8 cellular contexts compared by ENCODE assay signal in genomic region chr10:74190494-74190893, GRCh38. TPM values are rescaled to one million over a fixed set of nuclear protein-coding genes. Genes with fewer than 3 reads are reported as not detected.
A peak's percentile ranks its signal among the peaks of the same experiment; 100 is the strongest.
DNase-seq lines count a peak whose midpoint lies in the region; ATAC-seq and TF ChIP-seq lines count a peak whose summit lies in the region.

No MANE protein-coding gene starts in this region.

- H3K4me1 Mint-ChIP-seq in activated B cell treated with CpG ODN at 0.5 μM for 24 hours: peaks cover 80% of the 10 kb centered on the region
- peaks cover 15 to 24% of the 10 kb centered on the region in 2 donors for H3K4me1 Mint-ChIP-seq in immature natural killer cell

- H3K27ac Mint-ChIP-seq in activated B cell treated with CpG ODN at 0.5 μM for 24 hours (peak overlapping the region; percentile 92), immature natural killer cell (peak overlapping the region; percentile 59 to 95 (median 88))

- no peaks in the 10 kb centered on the region for H3K9me3 ChIP-seq in upper lobe of left lung

- no peaks in the 10 kb centered on the region for H3K36me3 ChIP-seq in upper lobe of left lung

- peaks cover 15 to 26% (median 22%) of the 10 kb centered on the region in 4 donors for H3K4me1 ChIP-seq in upper lobe of left lung

- TF ChIP-seq POLR2A in upper lobe of left lung (IDR thresholded peaks at IDR 0.05): no peak

- H3K4me3 Mint-ChIP-seq in activated B cell treated with CpG ODN at 0.5 μM for 24 hours: peak overlapping the region; percentile 67
- H3K4me3 Mint-ChIP-seq in immature natural killer cell: peak overlapping the region; percentile 19 to 68 (median 65)

- no peak for TF ChIP-seq CTCF in activated B cell treated with CpG ODN at 0.5 μM for 24 hours (IDR thresholded peaks at IDR 0.05)
- TF ChIP-seq CTCF in upper lobe of left lung (IDR thresholded peaks at IDR 0.05): no peak

- intact Hi-C loops in Right ventricle myocardium superior (cut with DNase I) (no loop called here), left ventricle myocardium superior (cut with micrococcal nuclease) (no loop called here), activated B cell treated with CpG ODN at 0.5 μM for 24 hours (cut with micrococcal nuclease) (loop anchor here (1.0 to 5.0 kb wide), 4 partner anchors 8 to 39 kb away; partner anchors contain the start of gene ADK)

- H3K27ac ChIP-seq in upper lobe of left lung: peak overlapping the region; percentile 33 to 80 (median 78)

- no peaks in the 10 kb centered on the region for H3K27me3 ChIP-seq in upper lobe of left lung

- POLR2A ChIA-PET in activated B cell treated with CpG ODN at 0.5 μM for 24 hours (lab: Charles Lee): interaction anchor here (0.6 to 4.3 kb wide), 8 partner anchors 10 to 405 kb away, joined by 3 to 38 read pairs (median 6); partner anchors contain the start of genes ADK, AP3M1 and ZSWIM8

- TF ChIP-seq EP300 in upper lobe of left lung (IDR thresholded peaks at IDR 0.05): no peak

- CTCF ChIA-PET in activated B cell treated with CpG ODN at 0.5 μM for 24 hours (lab: Charles Lee): interaction anchor here (1.0 to 1.5 kb wide), 4 partner anchors 22 to 53 kb away, joined by 3 to 7 read pairs (median 4); no protein-coding TSS in a partner anchor

- ATAC-seq in Right ventricle myocardium superior (ENCODE audit: poor library complexity): peak; percentile 22
- no peak for ATAC-seq in left ventricle myocardium superior
- no peak for ATAC-seq in activated B cell treated with CpG ODN at 0.5 μM for 24 hours (ENCODE audit: low read depth)
- peak; percentile 33 to 42 for ATAC-seq in upper lobe of left lung (ENCODE audit: low FRiP score in 2 of 2)
- ATAC-seq in GM21737 (IDR thresholded peaks at IDR 0.05; ENCODE audit: unreplicated experiment): no peak
- ATAC-seq in GM21723 (IDR thresholded peaks at IDR 0.05; ENCODE audit: unreplicated experiment): no peak

- DNase-seq in Right ventricle myocardium superior: no peak
- no peak for DNase-seq in left ventricle myocardium superior
- DNase-seq in activated B cell treated with CpG ODN at 0.5 μM for 24 hours: no peak
- no peak for DNase-seq in immature natural killer cell
- DNase-seq in upper lobe of left lung: no peak
- DNase-seq in SIG-M5 treated with dmso at 0.1 percent for 504 hours (lab: John Stamatoyannopoulos, UW; ENCODE audit: unreplicated experiment): no peak

- H3K9me3 Mint-ChIP-seq in activated B cell treated with CpG ODN at 0.5 μM for 24 hours (peaks cover 2% of the 10 kb centered on the region), immature natural killer cell (no peaks in the 10 kb centered on the region)

- H3K27me3 Mint-ChIP-seq in activated B cell treated with CpG ODN at 0.5 μM for 24 hours (no peaks in the 10 kb centered on the region), immature natural killer cell (ENCODE audit: low read depth in 3 of 3) (peaks cover 0 to 2% (median 2%) of the 10 kb centered on the region in 3 donors)

- no peak overlapping the region for H3K4me3 ChIP-seq in upper lobe of left lung

- no peaks in the 10 kb centered on the region for H3K36me3 Mint-ChIP-seq in activated B cell treated with CpG ODN at 0.5 μM for 24 hours (ENCODE audit: low read depth)
- no peaks in the 10 kb centered on the region for H3K36me3 Mint-ChIP-seq in immature natural killer cell

RNA-seq across cellular contexts. Expression of gene ADK, which starts 39.5 kb away (rescaled TPM):
- total RNA-seq in Right ventricle myocardium superior (40.6 TPM), left ventricle myocardium superior (47.2 TPM), activated B cell treated with CpG ODN at 0.5 μM for 24 hours (46.1 and 47.5 TPM in 2 replicates), upper lobe of left lung (100 to 1,000 TPM in 1 of 6 donors, 10 to 100 TPM in 5; 27.9 to 123 (median 48.1) TPM)
- 10 to 100 TPM; 26.9 to 36.7 (median 28.4) TPM for polyA plus RNA-seq in immature natural killer cell

RNA-seq across cellular contexts. Expression of gene AP3M1, which starts 39.9 kb away (rescaled TPM):
- total RNA-seq in Right ventricle myocardium superior (27.6 TPM), left ventricle myocardium superior (27.9 TPM), activated B cell treated with CpG ODN at 0.5 μM for 24 hours (55.9 and 61.7 TPM in 2 replicates), upper lobe of left lung (10 to 100 TPM; 11.4 to 36.1 (median 25.3) TPM)
- polyA plus RNA-seq in immature natural killer cell: 10 to 100 TPM; 22.1 to 44.3 (median 39.8) TPM

Comparison
In these comparisons a context has a peak if more than half of its experiments do, and no peak if none do; other contexts are left out.
1. ATAC-seq: peak in Right ventricle myocardium superior (single experiment) and upper lobe of left lung (2 of 2); none in left ventricle myocardium superior (single experiment), activated B cell treated with CpG ODN at 0.5 μM for 24 hours (single experiment), GM21737 (single experiment) and GM21723 (single experiment).